Comparison of ENCODE assay signal across 35 cellular contexts in the genomic region with DNA sequence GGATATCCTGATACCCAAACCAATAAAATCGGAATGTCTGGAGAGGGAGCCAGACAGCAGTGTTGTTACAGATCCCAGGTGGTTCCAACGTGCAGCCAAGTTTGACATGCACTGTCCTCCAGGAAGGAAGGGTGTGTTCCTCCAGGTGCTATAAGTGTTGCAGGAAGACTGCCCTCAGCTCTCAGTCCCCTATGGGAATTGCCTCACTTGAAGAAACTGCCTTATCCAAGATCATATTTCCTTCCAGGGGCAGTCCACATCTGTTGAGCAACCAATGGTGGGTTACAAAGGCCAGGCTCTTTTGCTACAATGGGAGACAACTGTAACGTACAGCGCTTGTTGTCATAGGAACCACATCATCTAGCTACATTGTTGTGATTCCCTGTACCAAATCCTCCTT. TPM values are rescaled to one million over a fixed set of nuclear protein-coding genes. Genes with fewer than 3 reads are reported as not detected.
"Had no signal": no experiment of that assay in that cellular context is flagged by ENCODE, and none has a peak within 500 bp of the region (broad histone marks: within the 10 kb centered on the region; RNA-seq: fewer than 3 reads in every experiment).

No MANE protein-coding gene starts in this region.

- FAIRE-seq: astrocyte, TTC549 had no signal

- H3K36me3 ChIP-seq: adrenal gland, brain microvascular endothelial cell, breast epithelium had no signal

- DNase-seq: activated B cell treated with CpG ODN at 0.5 μM for 24 hours; activated CD4-positive, alpha-beta memory T cell treated with anti-CD3 and anti-CD28 coated beads for 36 hours; activated CD4-positive, alpha-beta T cell treated with anti-CD3 and anti-CD28 coated beads for 4 hours; activated CD4-positive, alpha-beta T cell treated with anti-CD3 and anti-CD28 coated beads, Interleukin-2, amount 10 ng/mL, durations not matched to agents 24 days and 14 days; activated CD4-positive, alpha-beta T cell treated with anti-CD3 and anti-CD28 coated beads, Interleukin-2, amount 50 U/mL, for 1 hour; activated CD4-positive, alpha-beta T cell treated with anti-CD3 and anti-CD28 coated beads, Interleukin-2, amount 50 U/mL, for 4 hours; activated CD4-positive, CD25-positive, alpha-beta regulatory T cell treated with anti-CD3 and anti-CD28 coated beads, Interleukin-2, amount 50 U/mL, for 72 hours; activated CD8-positive, alpha-beta memory T cell treated with anti-CD3 and anti-CD28 coated beads, Interleukin-2, amount 50 U/mL, for 4 hours; activated CD8-positive, alpha-beta T cell treated with anti-CD3 and anti-CD28 coated beads for 36 hours; activated effector memory CD4-positive, alpha-beta T cell treated with anti-CD3 and anti-CD28 coated beads, Interleukin-2, amount 50 U/mL, for 16 hours; activated gamma-delta T cell treated with Interleukin-2 at 50 U/mL for 16 hours; activated naive CD4-positive, alpha-beta T cell; activated naive CD4-positive, alpha-beta T cell treated with anti-CD3 and anti-CD28 coated beads for 36 hours; activated naive CD4-positive, alpha-beta T cell treated with anti-CD3 and anti-CD28 coated beads, Interleukin-2, amount 50 U/mL, for 16 hours; activated naive CD8-positive, alpha-beta T cell treated with anti-CD3 and anti-CD28 coated beads for 36 hours; activated T-cell treated with anti-CD3 and anti-CD28 coated beads for 4 hours; activated T-cell treated with anti-CD3 and anti-CD28 coated beads, Interleukin-2, amount 50 U/mL, for 1 hour; activated T-cell treated with anti-CD3 and anti-CD28 coated beads, Interleukin-2, amount 50 U/mL, for 4 hours; activated T-cell treated with anti-CD3 and anti-CD28 coated beads, Interleukin-2, amount 50 U/mL, for 72 hours; adrenal gland; amniotic stem cell; aorta; body of pancreas; brain microvascular endothelial cell; central memory CD4-positive, alpha-beta T cell; T-helper 2 cell; T-helper 9 cell had no signal

- H3K4me3 ChIP-seq: adrenal gland, body of pancreas, breast epithelium had no signal

- H3K27me3 ChIP-seq: adrenal gland, body of pancreas, brain microvascular endothelial cell had no signal

- H3K4me1 ChIP-seq: adrenal gland, body of pancreas, breast epithelium had no signal

- H3K9me3 ChIP-seq: adrenal gland, body of pancreas, breast epithelium had no signal

- ATAC-seq: activated CD8-positive, alpha-beta T cell treated with anti-CD3 and anti-CD28 coated beads for 36 hours; activated naive CD4-positive, alpha-beta T cell treated with anti-CD3 and anti-CD28 coated beads, Interleukin-2, amount 50 U/mL, for 72 hours; activated T-cell treated with anti-CD3 and anti-CD28 coated beads, Interleukin-2, amount 50 U/mL, for 4 hours; activated T-cell treated with anti-CD3 and anti-CD28 coated beads, Interleukin-2, amount 50 U/mL, for 72 hours; activated T-helper 17 cell treated with anti-CD3 and anti-CD28 coated beads, Interleukin-2, amount 50 U/mL, for 72 hours; body of pancreas had no signal

- H3K27ac ChIP-seq: adrenal gland, body of pancreas, brain microvascular endothelial cell, breast epithelium, VCaP had no signal

RNA-seq across cellular contexts. Expression of a gene that starts 16.2 kb away (rescaled TPM):
- total RNA-seq: activated CD4-positive, alpha-beta memory T cell treated with anti-CD3 and anti-CD28 coated beads for 36 hours; activated CD4-positive, alpha-beta T cell treated with anti-CD3 and anti-CD28 coated beads, Interleukin-2, amount 10 ng/mL, durations not matched to agents 24 days and 14 days; activated CD8-positive, alpha-beta memory T cell treated with anti-CD3 and anti-CD28 coated beads for 36 hours; activated CD8-positive, alpha-beta T cell treated with anti-CD3 and anti-CD28 coated beads for 36 hours; activated naive CD4-positive, alpha-beta T cell treated with anti-CD3 and anti-CD28 coated beads for 36 hours; activated naive CD4-positive, alpha-beta T cell treated with anti-CD3 and anti-CD28 coated beads, Interleukin-2, amount 50 U/mL, for 72 hours; activated naive CD8-positive, alpha-beta T cell treated with anti-CD3 and anti-CD28 coated beads for 36 hours; activated T-cell treated with anti-CD3 and anti-CD28 coated beads, Interleukin-2, amount 50 U/mL, for 4 hours; activated T-helper 1 cell treated with anti-CD3 and anti-CD28 coated beads, Interleukin-12 subunit alpha, Interleukin-12 subunit beta, Interleukin-2, Interleukin-4 antibody, amounts not matched to agents 30 ng/mL and 10 ng/mL and 1 ng/mL, durations not matched to agents 14 hours and 24 hours and 36 hours; activated T-helper 17 cell treated with anti-CD3 and anti-CD28 coated beads, Interleukin-2, amount 50 U/mL, for 72 hours; body of pancreas had no signal
